In the genomic region with DNA sequence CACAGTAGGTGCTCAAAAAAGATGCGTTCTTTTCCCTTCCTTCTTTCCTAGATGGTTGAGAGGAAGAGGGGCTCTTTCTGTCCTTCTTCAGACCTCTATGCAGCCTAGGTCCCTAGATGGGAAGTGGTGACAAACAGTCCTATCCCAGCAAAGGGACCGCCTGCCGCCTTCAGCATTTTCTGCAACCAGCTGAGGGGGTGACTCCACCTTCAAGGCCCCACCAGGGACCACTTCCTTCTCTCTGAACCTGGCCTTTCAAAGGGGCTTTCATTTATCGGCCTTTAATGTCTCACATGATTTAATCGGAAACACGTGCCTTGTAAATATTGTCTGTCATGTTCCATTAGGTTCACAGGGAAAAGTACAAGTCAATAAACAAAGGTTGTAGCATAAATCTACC, we compare ENCODE assay signal across 25 cellular contexts. TPM values are rescaled to one million over a fixed set of nuclear protein-coding genes. Genes with fewer than 3 reads are reported as not detected.
DNase-seq lines count a peak whose midpoint lies in the region; ATAC-seq, FAIRE-seq and TF ChIP-seq lines count a peak whose summit lies in the region.
"Had no signal": no experiment of that assay in that cellular context is flagged by ENCODE, and none has a peak within 500 bp of the region (broad histone marks: within the 10 kb centered on the region; RNA-seq: fewer than 3 reads in every experiment).

No MANE protein-coding gene starts in this region.

- no TSS peak for BruUV-seq in K562 (replicated peaks; lab: Mats Ljungman, UMichigan)

- no peak for FAIRE-seq in K562 (lab: Jason Lieb, UNC)
- FAIRE-seq: A204.1, GM12891, GM19239 had no signal

- H3K36me3 ChIP-seq in K562 (ENCODE audit: control insufficient read depth, insufficient read depth, low read length), result no peaks in the 10 kb centered on the region
- no peaks in the 10 kb centered on the region for H3K36me3 ChIP-seq in iPS-20b (ENCODE audit: insufficient read depth, low read depth, low read length)
- no peaks in the 10 kb centered on the region for H3K36me3 ChIP-seq in right atrium auricular region
- H3K36me3 ChIP-seq: BE2C had no signal

- H3K27ac ChIP-seq in K562 (ENCODE audit: extremely low read depth, low read depth, low read length) (no peak overlapping the region), iPS-20b (ENCODE audit: low read length) (no peak overlapping the region), right atrium auricular region (no peak overlapping the region)
- H3K27ac ChIP-seq: GM23248, HL-60 had no signal

- no peak for TF ChIP-seq RAD21 in K562 (CRISPR knock-in tag; conservative IDR thresholded peaks at IDR 0.05 in 1 of 2, IDR thresholded peaks at IDR 0.05 in 1 of 2)

- peak; percentile 70 for DNase-seq in Jurkat, Clone E6-1 (ENCODE audit: low read depth, low spot score)
- peak; percentile 12 for DNase-seq in SK-MEL-5 (ENCODE audit: low read depth, low spot score)
- DNase-seq in K562 (ENCODE audit: extremely low read depth in 1 of 4, low spot score in 3 of 4), result no peak
- DNase-seq in right atrium auricular region (ENCODE audit: low spot score), result no peak
- DNase-seq in NCI-H345 treated with DMSO at 0.1 percent for 48 hours (lab: John Stamatoyannopoulos, UW; ENCODE audit: unreplicated experiment), result no peak
- no peak for DNase-seq in NCI-H82 treated with DMSO at 0.1 percent for 48 hours (lab: John Stamatoyannopoulos, UW; ENCODE audit: unreplicated experiment)
- DNase-seq: ACHN; BE2C; CD4-positive, CD25-positive, alpha-beta regulatory T cell; CD8-positive, alpha-beta memory T cell; COR-L47; DMS 273 treated with DMSO at 0.1 percent for 48 hours; DMS53; DND-41; EL; GM23248; H7; HFFc6 had no signal

- H3K4me1 ChIP-seq in K562 (replicated peaks in 1 of 2; ENCODE audit: control insufficient read depth in 2 of 2, insufficient read depth in 2 of 2, low read length in 2 of 2), result no peaks in the 10 kb centered on the region
- peaks cover 34% of the 10 kb centered on the region for H3K4me1 ChIP-seq in iPS-20b (ENCODE audit: insufficient read depth, low read length)
- H3K4me1 ChIP-seq in right atrium auricular region, result no peaks in the 10 kb centered on the region
- H3K4me1 ChIP-seq: BE2C had no signal

- ATAC-seq in K562, result no peak
- ATAC-seq in GM21529 (IDR thresholded peaks at IDR 0.05; ENCODE audit: unreplicated experiment), result no peak
- ATAC-seq: HCT116 had no signal

- intact Hi-C loops in K562 (cut with micrococcal nuclease), result no loop called here

- peaks cover 4% of the 10 kb centered on the region; the same call in 1 of the 2 replicates for H4K20me1 ChIP-seq in K562 (replicated peaks; ENCODE audit: control insufficient read depth, insufficient read depth, low read length)

- POLR2A ChIA-PET in K562 (lab: Yijun Ruan, JAX), result interaction anchor here (1.1 kb wide), 1 partner anchor 21 kb away, joined by 3 read pairs; no protein-coding TSS in a partner anchor

- no peak for TF ChIP-seq POLR2A in K562 (conservative IDR thresholded peaks at IDR 0.05)

- H2AFZ ChIP-seq in K562 (ENCODE audit: low read depth, low read length), result no peak overlapping the region
- H2AFZ ChIP-seq: GM23248 had no signal

- WGBS in K562 (ENCODE audit: insufficient coverage, low coverage, missing lambda C conversion rate), result 2% methylated on average over 6 of the region's 6 CpGs

- CTCF ChIA-PET in K562 (lab: Yijun Ruan, JAX; ENCODE audit: low intra/inter-chr PET ratio), result no interaction called here

- H3K27me3 ChIP-seq in K562 (ENCODE audit: control insufficient read depth in 2 of 2, insufficient read depth in 2 of 2, low read length in 2 of 2), result peaks cover 47 to 73% of the 10 kb centered on the region in 2 experiments
- H3K27me3 ChIP-seq in iPS-20b (ENCODE audit: insufficient read depth, low read length), result no peaks in the 10 kb centered on the region
- no peaks in the 10 kb centered on the region for H3K27me3 ChIP-seq in right atrium auricular region
- H3K27me3 ChIP-seq: BE2C had no signal

- H3K4me2 ChIP-seq in K562 (ENCODE audit: insufficient read depth, low read length), result no peak overlapping the region

- H3K79me2 ChIP-seq in K562 (ENCODE audit: control insufficient read depth, insufficient read depth, low read length), result no peaks in the 10 kb centered on the region

- TF ChIP-seq CTCF in K562 (IDR thresholded peaks at IDR 0.05 in 2 of 3, conservative IDR thresholded peaks at IDR 0.05 in 1 of 3; ENCODE audit: insufficient read depth in 2 of 3, low read depth in 1 of 3, low read length in 3 of 3), result no peak
- no peak for TF ChIP-seq CTCF in right atrium auricular region (IDR thresholded peaks at IDR 0.05)

- H3K9ac ChIP-seq in K562 (ENCODE audit: insufficient read depth in 1 of 2, low read depth in 2 of 2, low read length in 2 of 2) (no peak overlapping the region), iPS-20b (ENCODE audit: low read depth, low read length) (peak overlapping the region; percentile 7; the same call in 1 of the 2 replicates)
- H3K9ac ChIP-seq: GM23248 had no signal

- in situ Hi-C loops in SK-MEL-5 (cut with HindIII; ENCODE audit: low pct_unique_long_range_greater_than_20kb, low sequenced_read_pairs), result no loop called here
- in situ Hi-C loops in K562 (cut with MboI), result no loop called here

- no peak overlapping the region for H3K4me3 ChIP-seq in Jurkat, Clone E6-1 (ENCODE audit: low read length)
- H3K4me3 ChIP-seq in K562, result no peak overlapping the region
- H3K4me3 ChIP-seq in iPS-20b (ENCODE audit: low read length), result no peak overlapping the region
- no peak overlapping the region for H3K4me3 ChIP-seq in right atrium auricular region
- H3K4me3 ChIP-seq: GM23248 had no signal

- H3K9me3 ChIP-seq in K562 (replicated peaks; ENCODE audit: control insufficient read depth, insufficient read depth, low read depth, low read length) (no peaks in the 10 kb centered on the region), iPS-20b (ENCODE audit: insufficient read depth, low read depth, low read length) (no peaks in the 10 kb centered on the region), right atrium auricular region (no peaks in the 10 kb centered on the region)
- H3K9me3 ChIP-seq: BE2C had no signal

- TF ChIP-seq EP300 in K562 (IDR thresholded peaks at IDR 0.05; ENCODE audit: low read length), result no peak

- H3K9me1 ChIP-seq in K562 (ENCODE audit: control insufficient read depth, insufficient read depth, low read length), result no peaks in the 10 kb centered on the region

TF ChIP-seq in K562, 482 proteins besides CTCF, POLR2A, EP300 and RAD21:
- TF ChIP-seq ZKSCAN1 (IDR thresholded peaks at IDR 0.05; ENCODE audit: low read depth, low read length) (peak; percentile 43; the same call in 1 of the 2 replicates), NFE2 (IDR thresholded peaks at IDR 0.05; ENCODE audit: low read depth) (no peak), SRSF3 (IDR thresholded peaks at IDR 0.05; ENCODE audit: insufficient read depth, low read length) (no peak)

RNA-seq across cellular contexts. Expression of gene GLIS1, which starts 32.6 kb away (rescaled TPM):
- not detected for polyA plus RNA-seq in Jurkat, Clone E6-1 (2012; ENCODE audit: insufficient read depth, insufficient read length)
- total RNA-seq in SK-MEL-5 (2014; rRNA removed; shearing (Covaris generic)), result 0.16 TPM in 1 of 2 replicates, not detected in the other
- polyA plus RNA-seq in SK-MEL-5 (2015; cell fraction: cytosol; rRNA removed), result 0.08 TPM in 1 of 2 replicates, not detected in the other
- not detected in 2 replicates for polyA plus RNA-seq in SK-MEL-5 (2015; cell fraction: nucleus; rRNA removed)
- not detected in 2 replicates for total RNA-seq in K562 (2011; cell fraction: chromatin; rRNA removed; ENCODE audit: low replicate concordance)
- not detected in 2 replicates for total RNA-seq in K562 (2011; cell fraction: nucleolus; rRNA removed)
- total RNA-seq in K562 (2011; cell fraction: nucleoplasm; rRNA removed), result not detected in 2 replicates
- total RNA-seq in K562 (2014; rRNA removed), result not detected in 2 replicates
- not detected in 2 replicates for total RNA-seq in K562 (2014; rRNA removed; fragmentation: Illumina TruSeq; extraction: Trizol)
- not detected in 2 replicates for total RNA-seq in K562 (2015; rRNA removed; fragmentation: Illumina TruSeq; extraction: Trizol)
- total RNA-seq in K562 (2021), result not detected in 2 replicates
- polyA plus RNA-seq in K562 (2011; rRNA removed), result not detected in 2 replicates
- not detected in 2 replicates for polyA plus RNA-seq in K562 (2011; cell fraction: cytosol; rRNA removed)
- polyA plus RNA-seq in K562 (2011; cell fraction: nucleus; rRNA removed), result not detected in 2 replicates
- polyA plus RNA-seq in K562 (2012), result 0.24 TPM in 1 of 2 replicates, not detected in the other
- not detected in 2 replicates for polyA plus RNA-seq in K562 (2014; fragmentation: Illumina TruSeq; extraction: Trizol)
- polyA plus RNA-seq in K562 (2014; fragmentation: Nextera tagmentation; extraction: Ambion mirVana), result not detected
- polyA plus RNA-seq in K562 (2014; rRNA removed), result not detected in 2 replicates
- not detected in 2 replicates for polyA minus RNA-seq in K562 (2011; rRNA and poly(A)+ RNA removed)
- polyA minus RNA-seq in K562 (2011; cell fraction: cytosol; rRNA and poly(A)+ RNA removed), result not detected in 2 replicates
- polyA minus RNA-seq in K562 (2011; cell fraction: nucleus; rRNA and poly(A)+ RNA removed), result not detected in 2 replicates
- under 1 TPM; 0.20 to 0.22 TPM for total RNA-seq in right atrium auricular region
- total RNA-seq: CD4-positive, CD25-positive, alpha-beta regulatory T cell; CD8-positive, alpha-beta memory T cell had no signal
- polyA plus RNA-seq: CD4-positive, CD25-positive, alpha-beta regulatory T cell had no signal

Comparison
In these comparisons a context has a peak if more than half of its experiments do, and no peak if none do; other contexts are left out.
1. DNase-seq: peak in Jurkat, Clone E6-1 (single experiment) and SK-MEL-5 (single experiment); none in K562 (0 of 4), right atrium auricular region (single experiment), NCI-H345 treated with DMSO at 0.1 percent for 48 hours (single experiment) and NCI-H82 treated with DMSO at 0.1 percent for 48 hours (single experiment).